9 cellular contexts compared by ENCODE assay signal in genomic region chr10:68096913-68097509, GRCh38. TPM values are rescaled to one million over a fixed set of nuclear protein-coding genes. Genes with fewer than 3 reads are reported as not detected.
DNase-seq lines count a peak whose midpoint lies in the region; ATAC-seq lines count a peak whose summit lies in the region.
"Had no signal": no experiment of that assay in that cellular context is flagged by ENCODE, and none has a peak within 500 bp of the region (broad histone marks: within the 10 kb centered on the region; RNA-seq: fewer than 3 reads in every experiment).

No MANE protein-coding gene starts in this region.

- H3K9me3 ChIP-seq in NT2/D1 (ENCODE audit: insufficient read depth, low read length) (no peaks in the 10 kb centered on the region), trophoblast cell (ENCODE audit: insufficient read depth, low read depth, low read length) (no peaks in the 10 kb centered on the region)

- no peak overlapping the region for H3K23ac ChIP-seq in trophoblast cell (ENCODE audit: low read length)

- no peak overlapping the region for H4K12ac ChIP-seq in trophoblast cell (ENCODE audit: low read depth, low read length)

- H3K14ac ChIP-seq in trophoblast cell (ENCODE audit: low read length), result no peak overlapping the region

- H3K4me1 ChIP-seq in NT2/D1 (ENCODE audit: insufficient read depth, insufficient read length) (no peaks in the 10 kb centered on the region), trophoblast cell (ENCODE audit: control insufficient read depth in 1 of 2, insufficient read depth in 2 of 2, low read length in 2 of 2) (peaks cover 0 to 9% of the 10 kb centered on the region in 2 experiments)

- no peak overlapping the region for H3K27ac ChIP-seq in trophoblast cell (ENCODE audit: low read depth, low read length)
- H3K27ac ChIP-seq: KMS-11 had no signal

- no peak overlapping the region for H3K18ac ChIP-seq in trophoblast cell (ENCODE audit: low read length)

- H2BK120ac ChIP-seq in trophoblast cell (ENCODE audit: insufficient read depth, low read length, poor library complexity), result no peak overlapping the region

- no peak overlapping the region for H4K8ac ChIP-seq in trophoblast cell (ENCODE audit: low read depth, low read length)

- no peak overlapping the region for H2BK5ac ChIP-seq in trophoblast cell (ENCODE audit: low read depth, low read length, poor library complexity)

- peaks cover 4% of the 10 kb centered on the region for H3K79me1 ChIP-seq in trophoblast cell (ENCODE audit: low read length)

- DNase-seq in GM03348 (ENCODE audit: low spot score) (peak; percentile 78), NT2/D1 (ENCODE audit: low read depth, low spot score) (peak; percentile 62), trophoblast cell (peak; percentile 75 to 78), epidermal melanocyte (ENCODE audit: insufficient read length, low spot score) (no peak)
- no peak for DNase-seq in stimulated activated CD4-positive, alpha-beta T cell treated with anti-CD3 and anti-CD28 coated beads, Interleukin-15, amount 100 ng/mL, for 24 hours
- DNase-seq in activated CD8-positive, alpha-beta memory T cell treated with anti-CD3 and anti-CD28 coated beads, Interleukin-2, amount 50 U/mL, for 4 hours, result no peak
- no peak for DNase-seq in activated CD8-positive, alpha-beta memory T cell treated with anti-CD3 and anti-CD28 coated beads for 24 hours

- no peaks in the 10 kb centered on the region for H3K36me3 ChIP-seq in NT2/D1 (ENCODE audit: insufficient read depth, insufficient read length, low read length)
- no peaks in the 10 kb centered on the region for H3K36me3 ChIP-seq in trophoblast cell (ENCODE audit: control insufficient read depth in 1 of 2, insufficient read depth in 2 of 2, low read length in 2 of 2)

- H4K91ac ChIP-seq in trophoblast cell (ENCODE audit: low read depth, low read length), result no peak overlapping the region

- no peak overlapping the region for H2AFZ ChIP-seq in trophoblast cell (ENCODE audit: insufficient read depth, low read length, poor library complexity)

- peak; percentile 96 for ATAC-seq in esophagus mucosa

- WGBS in trophoblast cell (ENCODE audit: extremely low coverage, insufficient coverage, insufficient read length), result no CpG with 5 or more reads among the region's 4 CpGs

- H3K9ac ChIP-seq in NT2/D1 (ENCODE audit: insufficient read length, low read depth) (no peak overlapping the region), trophoblast cell (ENCODE audit: low read length) (no peak overlapping the region)
- H3K9ac ChIP-seq: KMS-11 had no signal

- no peak overlapping the region for H2AK5ac ChIP-seq in trophoblast cell (ENCODE audit: low read length)

- H3K4ac ChIP-seq in trophoblast cell (ENCODE audit: low read depth, low read length), result no peak overlapping the region

- H3K4me3 ChIP-seq in NT2/D1 (ENCODE audit: insufficient read length, low read depth) (no peak overlapping the region), trophoblast cell (ENCODE audit: low read depth, low read length) (no peak overlapping the region)

- no peak overlapping the region for H3K4me2 ChIP-seq in trophoblast cell (ENCODE audit: low read length)
- H3K4me2 ChIP-seq: KMS-11 had no signal

- H3K79me2 ChIP-seq in trophoblast cell (ENCODE audit: control insufficient read depth, insufficient read depth, low read length, poor library complexity), result no peaks in the 10 kb centered on the region

- H3K27me3 ChIP-seq in NT2/D1 (ENCODE audit: insufficient read depth, insufficient read length), result no peaks in the 10 kb centered on the region
- no peaks in the 10 kb centered on the region for H3K27me3 ChIP-seq in trophoblast cell (ENCODE audit: insufficient read depth, low read length)

- H2BK12ac ChIP-seq in trophoblast cell (ENCODE audit: low read length), result no peak overlapping the region

RNA-seq across cellular contexts. Expression of gene MYPN, which starts 12.3 kb away (rescaled TPM):
- 0.08 TPM for total RNA-seq in esophagus mucosa
- 0.01 TPM in 2 replicates for polyA plus RNA-seq in trophoblast cell (2013)

RNA-seq across cellular contexts. Expression of gene HERC4, which starts 21.9 kb away (rescaled TPM):
- 33.3 TPM for total RNA-seq in esophagus mucosa
- polyA plus RNA-seq in trophoblast cell (2013), result 20.1 and 20.5 TPM in 2 replicates

Comparison
In these comparisons a context has a peak if more than half of its experiments do, and no peak if none do; other contexts are left out.
1. DNase-seq: peak in GM03348 (single experiment), NT2/D1 (single experiment) and trophoblast cell (2 of 2); none in stimulated activated CD4-positive, alpha-beta T cell treated with anti-CD3 and anti-CD28 coated beads, Interleukin-15, amount 100 ng/mL, for 24 hours (single experiment), activated CD8-positive, alpha-beta memory T cell treated with anti-CD3 and anti-CD28 coated beads, Interleukin-2, amount 50 U/mL, for 4 hours (single experiment), epidermal melanocyte (single experiment) and activated CD8-positive, alpha-beta memory T cell treated with anti-CD3 and anti-CD28 coated beads for 24 hours (single experiment).